36 cellular contexts compared by ENCODE assay signal in the genomic region with DNA sequence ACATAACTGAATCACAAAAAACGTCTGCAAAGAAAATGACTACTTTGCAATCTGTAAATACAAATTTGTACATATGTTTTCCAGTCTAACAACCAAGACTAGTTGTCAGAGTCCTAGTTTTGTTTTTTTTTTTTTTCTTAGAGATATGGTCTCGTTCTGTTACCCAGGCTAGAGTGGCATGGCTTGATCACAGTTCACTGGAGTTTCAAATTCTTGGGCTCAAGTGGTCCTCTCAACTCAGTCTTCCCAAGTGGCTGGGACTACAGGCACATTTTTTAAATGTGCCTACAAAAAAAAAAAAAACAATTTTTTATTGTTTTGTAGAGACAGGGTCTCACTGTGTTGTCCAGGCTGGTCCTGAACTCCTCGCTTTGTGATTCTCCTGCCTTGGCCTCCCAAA.
"Had no signal": no experiment of that assay in that cellular context is flagged by ENCODE, and none has a peak within 500 bp of the region (broad histone marks: within the 10 kb centered on the region; RNA-seq: fewer than 3 reads in every experiment).

No MANE protein-coding gene starts in this region.

- H3K9me3 ChIP-seq: ascending aorta, body of pancreas, breast epithelium had no signal

- H3K4me1 Mint-ChIP-seq: activated naive CD4-positive, alpha-beta T cell treated with anti-CD3 and anti-CD28 coated beads, Interleukin-2, amount 10 ng/mL, durations not matched to agents 7 days and 5 days; activated naive CD8-positive, alpha-beta T cell treated with anti-CD3 and anti-CD28 coated beads, Interleukin-2, amount 10 ng/mL, durations not matched to agents 7 days and 5 days; WTC11 had no signal

- DNase-seq: activated CD4-positive, alpha-beta T cell treated with anti-CD3 and anti-CD28 coated beads for 1 hour; activated CD4-positive, alpha-beta T cell treated with anti-CD3 and anti-CD28 coated beads for 36 hours; activated CD4-positive, alpha-beta T cell treated with anti-CD3 and anti-CD28 coated beads for 48 hours; activated CD4-positive, alpha-beta T cell treated with anti-CD3 and anti-CD28 coated beads, Interleukin-2, amount 10 ng/mL, durations not matched to agents 7 days and 5 days; activated CD4-positive, alpha-beta T cell treated with anti-CD3 and anti-CD28 coated beads, Interleukin-2, amount 50 U/mL, for 48 hours; activated CD4-positive, CD25-positive, alpha-beta regulatory T cell; activated CD8-positive, alpha-beta memory T cell treated with anti-CD3 and anti-CD28 coated beads, Interleukin-2, amount 50 U/mL, for 4 hours; activated CD8-positive, alpha-beta T cell treated with anti-CD3 and anti-CD28 coated beads for 36 hours; activated effector memory CD4-positive, alpha-beta T cell treated with anti-CD3 and anti-CD28 coated beads, Interleukin-2, amount 50 U/mL, for 16 hours; activated naive CD4-positive, alpha-beta T cell treated with anti-CD3 and anti-CD28 coated beads, Interleukin-2, amount 10 ng/mL, durations not matched to agents 7 days and 5 days; activated naive CD4-positive, alpha-beta T cell treated with Interleukin-2 at 50 U/mL for 16 hours; activated naive CD8-positive, alpha-beta T cell treated with anti-CD3 and anti-CD28 coated beads, Interleukin-2, amount 10 ng/mL, durations not matched to agents 7 days and 5 days; activated naive CD8-positive, alpha-beta T cell treated with anti-CD3 and anti-CD28 coated beads, Interleukin-2, amount 50 U/mL, for 24 hours; activated T-cell treated with anti-CD3 and anti-CD28 coated beads for 4 hours; activated T-cell treated with anti-CD3 and anti-CD28 coated beads, Interleukin-2, amount 50 U/mL, for 1 hour; activated T-cell treated with anti-CD3 and anti-CD28 coated beads, Interleukin-2, amount 50 U/mL, for 4 hours; activated T-cell treated with anti-CD3 and anti-CD28 coated beads, Interleukin-2, amount 50 U/mL, for 72 hours; amygdala; anterior cingulate cortex; body of pancreas; brain microvascular endothelial cell; central memory CD4-positive, alpha-beta T cell; SW 1271; T-helper 1 cell; T-helper 9 cell; WERI-Rb-1 had no signal

- H3K4me1 ChIP-seq: ascending aorta, breast epithelium had no signal

- ATAC-seq: activated CD4-positive, alpha-beta T cell treated with anti-CD3 and anti-CD28 coated beads for 36 hours; activated CD4-positive, CD25-positive, alpha-beta regulatory T cell treated with anti-CD3 and anti-CD28 coated beads, Interleukin-2, amount 50 U/mL, for 24 hours; activated CD8-positive, alpha-beta T cell treated with anti-CD3 and anti-CD28 coated beads for 36 hours; activated naive CD8-positive, alpha-beta T cell treated with anti-CD3 and anti-CD28 coated beads, Interleukin-2, amount 50 U/mL, for 24 hours; activated T-cell treated with anti-CD3 and anti-CD28 coated beads, Interleukin-2, amount 50 U/mL, for 4 hours; activated T-cell treated with anti-CD3 and anti-CD28 coated beads, Interleukin-2, amount 50 U/mL, for 72 hours; activated T-helper 17 cell treated with anti-CD3 and anti-CD28 coated beads, Interleukin-2, amount 50 U/mL, for 72 hours; body of pancreas; WTC11 had no signal

- H3K27me3 Mint-ChIP-seq: activated CD4-positive, alpha-beta T cell treated with anti-CD3 and anti-CD28 coated beads for 36 hours; activated CD4-positive, alpha-beta T cell treated with anti-CD3 and anti-CD28 coated beads, Interleukin-2, amount 10 ng/mL, durations not matched to agents 7 days and 5 days; activated CD8-positive, alpha-beta T cell treated with anti-CD3 and anti-CD28 coated beads for 36 hours; activated naive CD4-positive, alpha-beta T cell treated with anti-CD3 and anti-CD28 coated beads, Interleukin-2, amount 10 ng/mL, durations not matched to agents 7 days and 5 days; activated naive CD4-positive, alpha-beta T cell treated with anti-CD3 and anti-CD28 coated beads, Interleukin-2, amount 50 U/mL, for 24 hours; activated naive CD8-positive, alpha-beta T cell; activated naive CD8-positive, alpha-beta T cell treated with anti-CD3 and anti-CD28 coated beads, Interleukin-2, amount 10 ng/mL, durations not matched to agents 7 days and 5 days; activated naive CD8-positive, alpha-beta T cell treated with anti-CD3 and anti-CD28 coated beads, Interleukin-2, amount 50 U/mL, for 24 hours; activated T-helper 17 cell treated with anti-CD3 and anti-CD28 coated beads, Interleukin-2, amount 50 U/mL, for 72 hours had no signal

- H3K9me3 Mint-ChIP-seq: activated CD4-positive, alpha-beta T cell treated with anti-CD3 and anti-CD28 coated beads, Interleukin-2, amount 10 ng/mL, durations not matched to agents 7 days and 5 days; activated CD8-positive, alpha-beta T cell treated with anti-CD3 and anti-CD28 coated beads for 36 hours; activated naive CD4-positive, alpha-beta T cell treated with anti-CD3 and anti-CD28 coated beads, Interleukin-2, amount 10 ng/mL, durations not matched to agents 7 days and 5 days; activated naive CD4-positive, alpha-beta T cell treated with anti-CD3 and anti-CD28 coated beads, Interleukin-2, amount 50 U/mL, for 24 hours; activated naive CD8-positive, alpha-beta T cell treated with anti-CD3 and anti-CD28 coated beads, Interleukin-2, amount 10 ng/mL, durations not matched to agents 7 days and 5 days; activated naive CD8-positive, alpha-beta T cell treated with anti-CD3 and anti-CD28 coated beads, Interleukin-2, amount 50 U/mL, for 24 hours; activated T-cell treated with anti-CD3 and anti-CD28 coated beads, Interleukin-2, amount 50 U/mL, for 4 hours; activated T-cell treated with anti-CD3 and anti-CD28 coated beads, Interleukin-2, amount 50 U/mL, for 72 hours; activated T-helper 1 cell treated with anti-CD3 and anti-CD28 coated beads, Interleukin-12 subunit alpha, Interleukin-12 subunit beta, Interleukin-2, Interleukin-4 antibody, amounts not matched to agents 30 ng/mL and 10 ng/mL and 1 ng/mL, durations not matched to agents 14 hours and 24 hours and 36 hours; activated T-helper 17 cell treated with anti-CD3 and anti-CD28 coated beads, Interleukin-2, amount 50 U/mL, for 72 hours; T-helper 1 cell treated with Interleukin-12 subunit alpha and Interleukin-12 subunit beta and Interleukin-4 antibody, amounts not matched to agents 30 μg/mL and 1 μg/mL, for 36 hours; T-helper 2 cell treated with Interferon-gamma antibody and Interleukin-4, amounts not matched to agents 5 μg/mL and 100 μg/mL, for 36 hours; WTC11 had no signal

- H3K27ac ChIP-seq: ascending aorta, body of pancreas, brain microvascular endothelial cell, breast epithelium, WERI-Rb-1 had no signal

- H3K4me3 ChIP-seq: ascending aorta, body of pancreas had no signal

- H3K4me3 Mint-ChIP-seq: activated CD4-positive, alpha-beta T cell treated with anti-CD3 and anti-CD28 coated beads for 36 hours; activated CD4-positive, alpha-beta T cell treated with anti-CD3 and anti-CD28 coated beads, Interleukin-2, amount 10 ng/mL, durations not matched to agents 7 days and 5 days; activated CD8-positive, alpha-beta T cell treated with anti-CD3 and anti-CD28 coated beads for 36 hours; activated naive CD4-positive, alpha-beta T cell treated with anti-CD3 and anti-CD28 coated beads, Interleukin-2, amount 10 ng/mL, durations not matched to agents 7 days and 5 days; activated naive CD4-positive, alpha-beta T cell treated with anti-CD3 and anti-CD28 coated beads, Interleukin-2, amount 50 U/mL, for 24 hours; activated naive CD8-positive, alpha-beta T cell; activated naive CD8-positive, alpha-beta T cell treated with anti-CD3 and anti-CD28 coated beads, Interleukin-2, amount 10 ng/mL, durations not matched to agents 7 days and 5 days; activated naive CD8-positive, alpha-beta T cell treated with anti-CD3 and anti-CD28 coated beads, Interleukin-2, amount 50 U/mL, for 24 hours; activated T-cell treated with anti-CD3 and anti-CD28 coated beads, Interleukin-2, amount 50 U/mL, for 4 hours; activated T-helper 1 cell treated with anti-CD3 and anti-CD28 coated beads, Interleukin-12 subunit alpha, Interleukin-12 subunit beta, Interleukin-2, Interleukin-4 antibody, amounts not matched to agents 30 ng/mL and 10 ng/mL and 1 ng/mL, durations not matched to agents 14 hours and 24 hours and 36 hours; activated T-helper 17 cell treated with anti-CD3 and anti-CD28 coated beads, Interleukin-2, amount 50 U/mL, for 72 hours; T-helper 1 cell treated with Interleukin-12 subunit alpha and Interleukin-12 subunit beta and Interleukin-4 antibody, amounts not matched to agents 30 μg/mL and 1 μg/mL, for 36 hours; T-helper 2 cell treated with Interferon-gamma antibody and Interleukin-4, amounts not matched to agents 5 μg/mL and 100 μg/mL, for 36 hours; WTC11 had no signal

- H3K27me3 ChIP-seq: ascending aorta, body of pancreas, brain microvascular endothelial cell, breast epithelium had no signal

- H3K36me3 ChIP-seq: brain microvascular endothelial cell, breast epithelium had no signal

- H3K27ac Mint-ChIP-seq: activated CD4-positive, alpha-beta T cell treated with anti-CD3 and anti-CD28 coated beads, Interleukin-2, amount 10 ng/mL, durations not matched to agents 7 days and 5 days; activated naive CD4-positive, alpha-beta T cell treated with anti-CD3 and anti-CD28 coated beads, Interleukin-2, amount 10 ng/mL, durations not matched to agents 7 days and 5 days; activated naive CD4-positive, alpha-beta T cell treated with anti-CD3 and anti-CD28 coated beads, Interleukin-2, amount 50 U/mL, for 24 hours; activated naive CD8-positive, alpha-beta T cell; activated naive CD8-positive, alpha-beta T cell treated with anti-CD3 and anti-CD28 coated beads, Interleukin-2, amount 10 ng/mL, durations not matched to agents 7 days and 5 days; T-helper 1 cell treated with Interleukin-12 subunit alpha and Interleukin-12 subunit beta and Interleukin-4 antibody, amounts not matched to agents 30 μg/mL and 1 μg/mL, for 36 hours; WTC11 had no signal
